ENCODE assay signal across 22 cellular contexts in genomic region chr1:169308313-169309039, GRCh38.
"Had no signal": no experiment of that assay in that cellular context is flagged by ENCODE, and none has a peak within 500 bp of the region (broad histone marks: within the 10 kb centered on the region; RNA-seq: fewer than 3 reads in every experiment).

No MANE protein-coding gene starts in this region.

- H3K27ac ChIP-seq: ascending aorta, epithelial cell of prostate, gastroesophageal sphincter, hepatocyte, left ventricle myocardium inferior, neutrophil, parathyroid adenoma, right atrium auricular region, tibial nerve, uterus had no signal

- H2AFZ ChIP-seq: hepatocyte, parathyroid adenoma had no signal

- H3K27me3 Mint-ChIP-seq: activated naive CD4-positive, alpha-beta T cell treated with anti-CD3 and anti-CD28 coated beads, Interleukin-2, amount 10 ng/mL, durations not matched to agents 7 days and 5 days; memory B cell; naive thymus-derived CD4-positive, alpha-beta T cell had no signal

- H3K27me3 ChIP-seq: ascending aorta, gastroesophageal sphincter, hepatocyte, neutrophil, right atrium auricular region, tibial nerve, uterus had no signal

- H3K4me2 ChIP-seq: hepatocyte had no signal

- H3K4me1 ChIP-seq: ascending aorta, gastroesophageal sphincter, left ventricle myocardium inferior, parathyroid adenoma, right atrium auricular region, tibial nerve, uterus had no signal

- H3K4me3 ChIP-seq: ascending aorta, gastroesophageal sphincter, hepatocyte, left ventricle myocardium inferior, mucosa of descending colon, right atrium auricular region, uterus had no signal

- H3K9ac ChIP-seq: parathyroid adenoma had no signal

- H3K27ac Mint-ChIP-seq: activated T-helper 2 cell treated with anti-CD3 and anti-CD28 coated beads, Interferon-gamma antibody, Interleukin-2, Interleukin-4, amounts not matched to agents 10 μg/mL and 5 μg/mL and 100 μg/mL, durations not matched to agents 14 hours and 24 hours and 36 hours had no signal

- DNase-seq: activated CD4-positive, alpha-beta T cell treated with anti-CD3 and anti-CD28 coated beads, Interleukin-2, amount 50 U/mL, for 48 hours; activated naive CD4-positive, alpha-beta T cell treated with anti-CD3 and anti-CD28 coated beads, Interleukin-2, amount 10 ng/mL, durations not matched to agents 7 days and 5 days; left ventricle myocardium inferior; naive thymus-derived CD4-positive, alpha-beta T cell; stimulated activated CD4-positive, alpha-beta T cell treated with anti-CD3 and anti-CD28 coated beads, Interleukin-4, amount 100 ng/mL, for 24 hours; stimulated activated CD8-positive, alpha-beta memory T cell treated with anti-CD3 and anti-CD28 coated beads, Interleukin-4, amount 100 ng/mL, for 48 hours; stimulated activated naive CD4-positive, alpha-beta T cell treated with Interleukin-2 at 50 U/mL for 16 hours; T1000; uterus had no signal

- H3K36me3 ChIP-seq: neutrophil, uterus had no signal

- H3K9me3 ChIP-seq: ascending aorta, gastroesophageal sphincter, left ventricle myocardium inferior, mucosa of descending colon, neutrophil, right atrium auricular region, tibial nerve, uterus had no signal

- ATAC-seq: gastroesophageal sphincter had no signal

- FAIRE-seq: keratinocyte, small intestine had no signal

- H3K9me3 Mint-ChIP-seq: activated naive CD4-positive, alpha-beta T cell treated with anti-CD3 and anti-CD28 coated beads, Interleukin-2, amount 10 ng/mL, durations not matched to agents 7 days and 5 days; activated T-helper 2 cell treated with anti-CD3 and anti-CD28 coated beads, Interferon-gamma antibody, Interleukin-2, Interleukin-4, amounts not matched to agents 10 μg/mL and 5 μg/mL and 100 μg/mL, durations not matched to agents 14 hours and 24 hours and 36 hours had no signal
